In the genomic region with DNA sequence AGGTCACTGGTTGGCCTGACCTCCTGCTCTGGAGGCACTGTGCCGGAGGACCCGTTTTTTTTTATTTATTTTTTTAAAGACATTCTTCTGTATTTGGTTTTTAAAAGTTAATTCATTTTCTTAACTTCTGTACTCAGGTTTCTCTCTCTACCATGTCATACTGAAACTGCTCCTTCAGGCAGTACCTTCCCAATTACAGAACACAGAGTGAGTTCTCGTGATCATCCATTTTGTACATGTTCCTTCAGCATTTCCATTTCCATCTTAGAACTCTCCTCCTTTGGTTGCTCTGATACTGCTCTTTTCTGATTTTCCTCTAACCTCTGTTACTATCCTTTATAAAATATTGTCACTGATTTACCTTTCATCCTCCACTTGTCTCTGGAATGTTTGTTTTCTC, we compare ENCODE assay signal across 20 cellular contexts. TPM values are rescaled to one million over a fixed set of nuclear protein-coding genes. Genes with fewer than 3 reads are reported as not detected.
DNase-seq lines count a peak whose midpoint lies in the region; ATAC-seq, FAIRE-seq and TF ChIP-seq lines count a peak whose summit lies in the region.
"Had no signal": no experiment of that assay in that cellular context is flagged by ENCODE, and none has a peak within 500 bp of the region (broad histone marks: within the 10 kb centered on the region; RNA-seq: fewer than 3 reads in every experiment).

No MANE protein-coding gene starts in this region.

- H3K27me3 ChIP-seq in GM12878 (replicated peaks in 1 of 2; ENCODE audit: control insufficient read depth in 2 of 2, insufficient read depth in 2 of 2, low read length in 1 of 2) (no peaks in the 10 kb centered on the region), esophagus squamous epithelium (no peaks in the 10 kb centered on the region)
- H3K27me3 ChIP-seq: cardiac muscle cell, heart left ventricle, tibial nerve had no signal

- CTCF ChIA-PET in GM12878 (lab: Yijun Ruan, JAX): interaction anchor here (1.2 kb wide), 1 partner anchor 21 kb away, joined by 3 read pairs; no protein-coding TSS in a partner anchor
- CTCF ChIA-PET in HEK293T (lab: Yijun Ruan, JAX): interaction anchor here (0.5 kb wide), 1 partner anchor 18 kb away, joined by 3 read pairs; a partner anchor contains a TSS

- SMC1A ChIA-PET in GM12878 (lab: Charles Lee; ENCODE audit: uncharacterized antibody, unreplicated experiment): no interaction called here

- no peak overlapping the region for H2AFZ ChIP-seq in GM12878 (ENCODE audit: control insufficient read depth, low read depth, low read length)

- 19% methylated on average over 3 of the region's 3 CpGs for WGBS in GM12878 (ENCODE audit: insufficient coverage, insufficient replicate concordance, low lambda C conversion rate, missing lambda C conversion rate)
- 70 to 83% methylated on average over 3 of the region's 3 CpGs for WGBS in esophagus squamous epithelium, 2 donors

- DNase-seq in activated T-cell treated with anti-CD3 and anti-CD28 coated beads, Interleukin-2, amount 50 U/mL, for 72 hours: no peak
- DNase-seq in activated T-cell treated with anti-CD3 and anti-CD28 coated beads for 4 hours (no peak), GM12878 (ENCODE audit: low read depth, low spot score) (no peak), NOMO-1 treated with DMSO at 0.1 percent for 48 hours (lab: John Stamatoyannopoulos, UW; ENCODE audit: unreplicated experiment) (no peak), HEK293T (ENCODE audit: extremely low spot score) (no peak), esophagus squamous epithelium (lab: John Stamatoyannopoulos, UW) (no peak)
- no peak for DNase-seq in stimulated activated naive B cell treated with anti-CD40 and anti-IgM and Interleukin-4, amounts not matched to agents 10 μg/mL and 1 μg/mL and 100 μg/mL, for 72 hours
- DNase-seq: activated CD4-positive, alpha-beta T cell treated with anti-CD3 and anti-CD28 coated beads, Interleukin-2, amount 50 U/mL, for 1 hour; DMS79; heart left ventricle; immature natural killer cell; left ventricle myocardium superior; NCI-H2029 treated with DMSO at 0.1 percent for 48 hours; NCI-H510A; SW 1271 had no signal

- H3K27ac ChIP-seq in GM12878 (ENCODE audit: control insufficient read depth, insufficient read depth) (peak overlapping the region; percentile 70), esophagus squamous epithelium (no peak overlapping the region)
- H3K27ac ChIP-seq: cardiac muscle cell, heart left ventricle, tibial nerve had no signal

- in situ Hi-C loops in GM12878 (cut with MboI): no loop called here

- H3K9me3 ChIP-seq in GM12878 (replicated peaks; ENCODE audit: control insufficient read depth, insufficient read depth, low read length) (no peaks in the 10 kb centered on the region), esophagus squamous epithelium (no peaks in the 10 kb centered on the region)
- H3K9me3 ChIP-seq: heart left ventricle, tibial nerve had no signal

- H3K4me2 ChIP-seq in GM12878 (ENCODE audit: control insufficient read depth, insufficient read depth): peak overlapping the region; percentile 72; the same call in 1 of the 2 replicates

- no peaks in the 10 kb centered on the region for H3K27me3 Mint-ChIP-seq in activated T-cell treated with anti-CD3 and anti-CD28 coated beads, Interleukin-2, amount 50 U/mL, for 72 hours (ENCODE audit: low read depth)
- no peaks in the 10 kb centered on the region for H3K27me3 Mint-ChIP-seq in stimulated activated naive B cell treated with anti-CD40 and anti-IgM and Interleukin-4, amounts not matched to agents 10 μg/mL and 1 μg/mL and 100 μg/mL, for 72 hours

- H3K36me3 Mint-ChIP-seq in activated T-cell treated with anti-CD3 and anti-CD28 coated beads, Interleukin-2, amount 50 U/mL, for 72 hours (ENCODE audit: insufficient read depth in 2 of 2): peaks cover 7% of the 10 kb centered on the region in 2 donors
- H3K36me3 Mint-ChIP-seq in stimulated activated naive B cell treated with anti-CD40 and anti-IgM and Interleukin-4, amounts not matched to agents 10 μg/mL and 1 μg/mL and 100 μg/mL, for 72 hours: peaks cover 24 to 31% of the 10 kb centered on the region in 2 donors

- TF ChIP-seq EP300 in GM12878 (IDR thresholded peaks at IDR 0.05; ENCODE audit: borderline replicate concordance in 1 of 2, control insufficient read depth in 1 of 2, low read depth in 2 of 2, low read length in 2 of 2): no peak

- no TSS peak for BruUV-seq in GM12878 (replicated peaks; lab: Mats Ljungman, UMichigan)

- no peak for TF ChIP-seq CTCF in GM12878 (IDR thresholded peaks at IDR 0.05 in 2 of 3, conservative IDR thresholded peaks at IDR 0.05 in 1 of 3; ENCODE audit: control insufficient read depth in 2 of 3, extremely low read depth in 1 of 3, insufficient read depth in 1 of 3, low read depth in 3 of 3, low read length in 3 of 3)
- TF ChIP-seq CTCF in esophagus squamous epithelium (IDR thresholded peaks at IDR 0.05): no peak

- H3K4me1 ChIP-seq in GM12878 (ENCODE audit: control insufficient read depth, insufficient read depth, low read length) (peaks cover 55% of the 10 kb centered on the region), esophagus squamous epithelium (peaks cover 0 to 74% (median 18%) of the 10 kb centered on the region in 3 donors)

- RAD21 ChIA-PET in GM12878 (lab: Charles Lee; ENCODE audit: unreplicated experiment): no interaction called here

- intact Hi-C loops in GM12878 (cut with micrococcal nuclease; ENCODE audit: unreplicated experiment) (loop anchor here (5.0 kb wide), 1 partner anchor 47 kb away; no protein-coding TSS in a partner anchor), esophagus squamous epithelium (cut with DNase I) (no loop called here)

- TF ChIP-seq POLR2A in GM12878 (IDR thresholded peaks at IDR 0.05; ENCODE audit: low read depth, low read length) (no peak), esophagus squamous epithelium (IDR thresholded peaks at IDR 0.05) (no peak)

- no peaks in the 10 kb centered on the region for H3K9me3 Mint-ChIP-seq in activated T-cell treated with anti-CD3 and anti-CD28 coated beads, Interleukin-2, amount 50 U/mL, for 72 hours
- H3K9me3 Mint-ChIP-seq in stimulated activated naive B cell treated with anti-CD40 and anti-IgM and Interleukin-4, amounts not matched to agents 10 μg/mL and 1 μg/mL and 100 μg/mL, for 72 hours: peaks cover 0 to 3% of the 10 kb centered on the region in 2 donors
- H3K9me3 Mint-ChIP-seq: immature natural killer cell had no signal

- POLR2A ChIA-PET in GM12878 (lab: Charles Lee): interaction anchor here (0.5 to 1.1 kb wide), 2 partner anchors 11 to 39 kb away, joined by 3 read pairs; no protein-coding TSS in a partner anchor
- POLR2A ChIA-PET in HEK293T (lab: Yijun Ruan, JAX): no interaction called here

- peaks cover 4 to 6% of the 10 kb centered on the region in 2 experiments; a peak in 3 of 4 replicates for H3K36me3 ChIP-seq in GM12878 (ENCODE audit: control insufficient read depth in 2 of 2, insufficient read depth in 2 of 2, low read length in 1 of 2)
- peaks cover 0 to 17% (median 0%) of the 10 kb centered on the region in 3 donors for H3K36me3 ChIP-seq in esophagus squamous epithelium
- H3K36me3 ChIP-seq: cardiac muscle cell had no signal

- no peak for ATAC-seq in activated T-cell treated with anti-CD3 and anti-CD28 coated beads, Interleukin-2, amount 50 U/mL, for 72 hours (replicated peaks in 1 of 2)
- ATAC-seq in GM21723 (IDR thresholded peaks at IDR 0.05; ENCODE audit: unreplicated experiment) (peak; percentile 57), GM12878 (peak; percentile 67)
- peak in 1 of 2 donors; percentile 47 for ATAC-seq in stimulated activated naive B cell treated with anti-CD40 and anti-IgM and Interleukin-4, amounts not matched to agents 10 μg/mL and 1 μg/mL and 100 μg/mL, for 72 hours (replicated peaks)
- ATAC-seq: heart left ventricle, left ventricle myocardium superior, Right ventricle myocardium inferior had no signal

- no peak for TF ChIP-seq RAD21 in GM12878 (IDR thresholded peaks at IDR 0.05; ENCODE audit: insufficient read depth, low read depth, low read length)

- H3K4me1 Mint-ChIP-seq in activated T-cell treated with anti-CD3 and anti-CD28 coated beads, Interleukin-2, amount 50 U/mL, for 72 hours (ENCODE audit: low read depth): peaks cover 60% of the 10 kb centered on the region
- H3K4me1 Mint-ChIP-seq in stimulated activated naive B cell treated with anti-CD40 and anti-IgM and Interleukin-4, amounts not matched to agents 10 μg/mL and 1 μg/mL and 100 μg/mL, for 72 hours: peaks cover 40 to 68% of the 10 kb centered on the region in 2 donors

- H3K4me3 ChIP-seq in GM12878 (peak overlapping the region; percentile 5; the same call in 1 of the 2 replicates), esophagus squamous epithelium (no peak overlapping the region)
- H3K4me3 ChIP-seq: cardiac muscle cell, heart left ventricle, tibial nerve had no signal

- peak overlapping the region; percentile 22; the same call in 1 of the 2 replicates for H3K9ac ChIP-seq in GM12878 (ENCODE audit: control insufficient read depth, insufficient read depth, low read length)

- peaks cover 87% of the 10 kb centered on the region for H3K79me2 ChIP-seq in GM12878 (ENCODE audit: control insufficient read depth, insufficient read depth, low read length)

- no peaks in the 10 kb centered on the region for H4K20me1 ChIP-seq in GM12878 (ENCODE audit: control insufficient read depth, insufficient read depth)

- FAIRE-seq in GM12878 (lab: Jason Lieb, UNC): peak; percentile 18
- FAIRE-seq: H54 had no signal

- H3K27ac Mint-ChIP-seq in activated T-cell treated with anti-CD3 and anti-CD28 coated beads, Interleukin-2, amount 50 U/mL, for 72 hours: peak overlapping the region; percentile 93
- H3K27ac Mint-ChIP-seq in stimulated activated naive B cell treated with anti-CD40 and anti-IgM and Interleukin-4, amounts not matched to agents 10 μg/mL and 1 μg/mL and 100 μg/mL, for 72 hours: peak overlapping the region; percentile 56

- peak overlapping the region in 1 of 2 donors; percentile 11 for H3K4me3 Mint-ChIP-seq in activated T-cell treated with anti-CD3 and anti-CD28 coated beads, Interleukin-2, amount 50 U/mL, for 72 hours
- no peak overlapping the region for H3K4me3 Mint-ChIP-seq in stimulated activated naive B cell treated with anti-CD40 and anti-IgM and Interleukin-4, amounts not matched to agents 10 μg/mL and 1 μg/mL and 100 μg/mL, for 72 hours
- H3K4me3 Mint-ChIP-seq: immature natural killer cell had no signal

RNA-seq across cellular contexts. Expression of a gene that starts 17.9 kb away (rescaled TPM):
- 10 to 100 TPM; 79.2 to 84.7 TPM for total RNA-seq in activated T-cell treated with anti-CD3 and anti-CD28 coated beads, Interleukin-2, amount 50 U/mL, for 72 hours
- total RNA-seq in GM12878 (2013; cell fraction: nucleolus; rRNA removed): 34.6 and 36.7 TPM in 2 replicates
- total RNA-seq in GM12878 (2014; rRNA removed) (20.5 and 22.5 TPM in 2 replicates), GM12878 (2014; rRNA removed; fragmentation: Illumina TruSeq; extraction: Trizol) (17.0 and 20.0 TPM in 2 replicates), GM12878 (2021) (71.4 and 78.5 TPM in 2 replicates), esophagus squamous epithelium (10 to 100 TPM; 28.1 to 37.6 (median 35.3) TPM)
- polyA plus RNA-seq in GM12878 (2011; ENCODE audit: low read depth): 47.3 TPM
- polyA plus RNA-seq in GM12878 (2011; rRNA removed) (111 and 158 TPM in 2 replicates), GM12878 (2014; fragmentation: Illumina TruSeq; extraction: Trizol) (55.4 and 67.2 TPM in 2 replicates), GM12878 (2014; fragmentation: Nextera tagmentation; extraction: Ambion mirVana) (10 to 100 TPM; 54.3 to 96.4 TPM), GM12878 (2014; rRNA removed) (79.6 and 102 TPM in 2 replicates), GM12878 (2016; fragmentation: Nextera tagmentation; extraction: Ambion mirVana) (100 to 1,000 TPM; 113 to 141 TPM)
- 50.9 and 51.8 TPM in 2 replicates for polyA plus RNA-seq in GM12878 (2011; cell fraction: cytosol; rRNA removed)
- 18.6 and 26.0 TPM in 2 replicates for polyA plus RNA-seq in GM12878 (2011; cell fraction: nucleus; rRNA removed)
- 83.2 and 83.3 TPM in 2 replicates for polyA plus RNA-seq in GM12878 (2012)
- 23.8 and 35.3 TPM in 2 replicates for polyA minus RNA-seq in GM12878 (2011; rRNA and poly(A)+ RNA removed)
- 14.8 and 20.2 TPM in 2 replicates for polyA minus RNA-seq in GM12878 (2011; cell fraction: cytosol; rRNA and poly(A)+ RNA removed)
- 5.4 and 15.5 TPM in 2 replicates for polyA minus RNA-seq in GM12878 (2011; cell fraction: nucleus; rRNA and poly(A)+ RNA removed)

Comparison
In these comparisons a context has a peak if more than half of its experiments do, and no peak if none do; other contexts are left out.
1. ATAC-seq: peak in GM21723 (single experiment) and GM12878 (single experiment); none in activated T-cell treated with anti-CD3 and anti-CD28 coated beads, Interleukin-2, amount 50 U/mL, for 72 hours (0 of 2).